12 cellular contexts compared by ENCODE assay signal in the genomic region with DNA sequence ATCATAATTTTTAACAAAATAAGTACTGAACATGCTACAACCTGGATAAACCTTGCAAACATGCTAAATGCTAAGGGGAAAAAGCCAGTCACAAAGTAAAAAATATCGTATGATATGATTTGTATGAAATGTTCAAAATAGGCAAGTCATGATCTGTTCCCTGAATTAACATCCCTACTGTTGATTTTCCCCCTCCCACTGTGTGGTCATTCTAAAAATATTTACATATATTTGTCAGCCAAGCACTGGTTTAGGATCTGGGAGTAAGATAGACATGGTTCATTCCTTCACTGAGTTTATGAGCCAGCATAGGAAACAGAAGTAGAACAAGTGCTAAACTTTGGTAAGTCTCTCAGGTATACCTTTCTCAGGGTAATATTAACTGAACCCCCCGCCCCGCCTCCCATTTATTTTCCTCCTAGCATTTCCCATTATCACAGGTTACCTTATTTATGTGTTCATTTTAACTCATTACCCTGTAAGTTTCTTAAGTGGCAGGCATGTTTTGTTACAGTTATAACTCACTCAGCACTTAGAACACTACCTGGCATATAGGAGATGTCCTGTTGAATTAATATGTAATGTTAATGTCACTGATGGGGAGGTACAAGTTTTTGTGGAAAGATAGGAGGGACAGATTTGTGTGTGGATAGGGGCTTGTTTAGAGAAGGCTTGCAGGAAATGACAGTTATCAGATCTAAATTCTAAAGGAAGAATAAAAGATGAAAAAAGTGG. TPM values are rescaled to one million over a fixed set of nuclear protein-coding genes. Genes with fewer than 3 reads are reported as not detected.
DNase-seq lines count a peak whose midpoint lies in the region; FAIRE-seq and TF ChIP-seq lines count a peak whose summit lies in the region.
"Had no signal": no experiment of that assay in that cellular context is flagged by ENCODE, and none has a peak within 500 bp of the region (broad histone marks: within the 10 kb centered on the region; RNA-seq: fewer than 3 reads in every experiment).

No MANE protein-coding gene starts in this region.

- H3K9ac ChIP-seq in parathyroid adenoma: no peak overlapping the region

- no TSS peak for BruUV-seq in Calu3 (replicated peaks; lab: Mats Ljungman, UMichigan)

- DNase-seq in activated T-cell treated with anti-CD3 and anti-CD28 coated beads, Interleukin-2, amount 50 U/mL, for 24 hours: no peak
- DNase-seq in activated T-cell treated with anti-CD3 and anti-CD28 coated beads, Interleukin-2, amount 50 U/mL, for 48 hours: no peak
- DNase-seq in RCC 7860 (ENCODE audit: low spot score): peak; percentile 31
- DNase-seq in dedifferentiated amniotic fluid mesenchymal stem cell (ENCODE audit: extremely low spot score): peak; percentile 41
- DNase-seq in adrenal gland: no peak
- DNase-seq in Calu3: no peak
- no peak for DNase-seq in activated naive CD4-positive, alpha-beta T cell (lab: John Stamatoyannopoulos, UW)
- DNase-seq: activated CD4-positive, alpha-beta T cell treated with anti-CD3 and anti-CD28 coated beads for 36 hours; effector memory CD8-positive, alpha-beta T cell; T-helper 17 cell had no signal

- H3K27me3 Mint-ChIP-seq in activated T-cell treated with anti-CD3 and anti-CD28 coated beads, Interleukin-2, amount 50 U/mL, for 24 hours: no peaks in the 10 kb centered on the region
- no peaks in the 10 kb centered on the region for H3K27me3 Mint-ChIP-seq in Calu3 (ENCODE audit: unreplicated experiment)
- H3K27me3 Mint-ChIP-seq: activated CD4-positive, alpha-beta T cell treated with anti-CD3 and anti-CD28 coated beads for 36 hours; activated T-helper 17 cell treated with anti-CD3 and anti-CD28 coated beads, Interleukin-2, amount 50 U/mL, for 72 hours; effector memory CD8-positive, alpha-beta T cell; T-helper 17 cell had no signal

- TF ChIP-seq CTCF in parathyroid adenoma (IDR thresholded peaks at IDR 0.05): no peak
- TF ChIP-seq CTCF in adrenal gland (IDR thresholded peaks at IDR 0.05): no peak
- no peak for TF ChIP-seq CTCF in Calu3 (IDR thresholded peaks at IDR 0.05; ENCODE audit: unreplicated experiment)

- no peak for FAIRE-seq in RCC 7860 (lab: Jason Lieb, UNC)

- H3K4me1 Mint-ChIP-seq in activated T-cell treated with anti-CD3 and anti-CD28 coated beads, Interleukin-2, amount 50 U/mL, for 24 hours (ENCODE audit: low read depth): no peaks in the 10 kb centered on the region
- H3K4me1 Mint-ChIP-seq in Calu3 (ENCODE audit: low read depth, unreplicated experiment): no peaks in the 10 kb centered on the region
- H3K4me1 Mint-ChIP-seq: activated CD4-positive, alpha-beta T cell treated with anti-CD3 and anti-CD28 coated beads for 36 hours; activated T-helper 17 cell treated with anti-CD3 and anti-CD28 coated beads, Interleukin-2, amount 50 U/mL, for 72 hours; T-helper 17 cell had no signal

- WGBS in adrenal gland, 4 donors: 90 to 94% (median 92%) methylated on average over 3 of the region's 3 CpGs

- peak overlapping the region; percentile 40 for H3K4me2 ChIP-seq in parathyroid adenoma (ENCODE audit: low read length)

- peak overlapping the region; percentile 2 for H3K27ac Mint-ChIP-seq in activated T-cell treated with anti-CD3 and anti-CD28 coated beads, Interleukin-2, amount 50 U/mL, for 24 hours
- no peak overlapping the region for H3K27ac Mint-ChIP-seq in Calu3 (ENCODE audit: unreplicated experiment)
- H3K27ac Mint-ChIP-seq: activated CD4-positive, alpha-beta T cell treated with anti-CD3 and anti-CD28 coated beads for 36 hours; activated T-helper 17 cell treated with anti-CD3 and anti-CD28 coated beads, Interleukin-2, amount 50 U/mL, for 72 hours; effector memory CD8-positive, alpha-beta T cell had no signal

- no peaks in the 10 kb centered on the region for H3K27me3 ChIP-seq in parathyroid adenoma (ENCODE audit: control insufficient read depth, insufficient read depth, low read length)
- no peaks in the 10 kb centered on the region for H3K27me3 ChIP-seq in adrenal gland

- no peaks in the 10 kb centered on the region for H3K9me3 Mint-ChIP-seq in activated T-cell treated with anti-CD3 and anti-CD28 coated beads, Interleukin-2, amount 50 U/mL, for 24 hours
- no peaks in the 10 kb centered on the region for H3K9me3 Mint-ChIP-seq in Calu3 (ENCODE audit: low read depth, unreplicated experiment)
- H3K9me3 Mint-ChIP-seq: activated T-helper 17 cell treated with anti-CD3 and anti-CD28 coated beads, Interleukin-2, amount 50 U/mL, for 72 hours; effector memory CD8-positive, alpha-beta T cell had no signal

- CTCF ChIA-PET in Calu3 (lab: Charles Lee): no interaction called here

- H3K27ac ChIP-seq in parathyroid adenoma: peak overlapping the region; percentile 16
- no peak overlapping the region for H3K27ac ChIP-seq in adrenal gland

- H3K4me1 ChIP-seq in parathyroid adenoma (no peaks in the 10 kb centered on the region), adrenal gland (replicated peaks in 1 of 2) (no peaks in the 10 kb centered on the region)

- no peak overlapping the region for H2AFZ ChIP-seq in parathyroid adenoma

- H3K9me3 ChIP-seq in parathyroid adenoma (ENCODE audit: control insufficient read depth, low read length): no peaks in the 10 kb centered on the region
- no peaks in the 10 kb centered on the region for H3K9me3 ChIP-seq in adrenal gland (replicated peaks in 1 of 3)

- H3K36me3 ChIP-seq in parathyroid adenoma (ENCODE audit: control insufficient read depth, insufficient read depth, low read length): no peaks in the 10 kb centered on the region
- peaks cover 0 to 63% of the 10 kb centered on the region in 2 donors for H3K36me3 ChIP-seq in adrenal gland (replicated peaks in 1 of 2)

- TF ChIP-seq POLR2A in adrenal gland (IDR thresholded peaks at IDR 0.05): no peak

- H3K36me3 Mint-ChIP-seq in activated T-cell treated with anti-CD3 and anti-CD28 coated beads, Interleukin-2, amount 50 U/mL, for 24 hours (ENCODE audit: low read depth): peaks cover 69% of the 10 kb centered on the region
- H3K36me3 Mint-ChIP-seq in Calu3 (ENCODE audit: insufficient read depth, unreplicated experiment): peaks cover 50% of the 10 kb centered on the region

- intact Hi-C loops in adrenal gland (cut with DNase I) (no loop called here), Calu3 (cut with micrococcal nuclease; ENCODE audit: unreplicated experiment) (no loop called here)

- H3K4me3 Mint-ChIP-seq in activated T-cell treated with anti-CD3 and anti-CD28 coated beads, Interleukin-2, amount 50 U/mL, for 24 hours: no peak overlapping the region
- no peak overlapping the region for H3K4me3 Mint-ChIP-seq in Calu3 (ENCODE audit: low read depth, unreplicated experiment)
- H3K4me3 Mint-ChIP-seq: activated CD4-positive, alpha-beta T cell treated with anti-CD3 and anti-CD28 coated beads for 36 hours; activated T-helper 17 cell treated with anti-CD3 and anti-CD28 coated beads, Interleukin-2, amount 50 U/mL, for 72 hours; effector memory CD8-positive, alpha-beta T cell; T-helper 17 cell had no signal

- H3K79me2 ChIP-seq in parathyroid adenoma: no peaks in the 10 kb centered on the region

- H3K4me3 ChIP-seq in parathyroid adenoma (ENCODE audit: low read depth, low read length): peak overlapping the region; percentile 38
- H3K4me3 ChIP-seq in adrenal gland: no peak overlapping the region

RNA-seq across cellular contexts. Expression of a gene that starts 12.3 kb away (rescaled TPM):
- 100 to 1,000 TPM; 118 to 251 (median 168) TPM for total RNA-seq in adrenal gland
- polyA plus RNA-seq in adrenal gland: 100 to 1,000 TPM; 174 to 256 (median 245) TPM
- total RNA-seq in Calu3 (2022): 410 and 460 TPM in 2 replicates

RNA-seq across cellular contexts. Expression of a gene that starts 12.4 kb away (rescaled TPM):
- total RNA-seq in adrenal gland: 10 to 100 TPM; 64.5 to 95.8 (median 71.3) TPM
- 10 to 100 TPM; 38.5 to 43.2 (median 41.5) TPM for polyA plus RNA-seq in adrenal gland
- total RNA-seq in Calu3 (2022): 47.5 and 48.8 TPM in 2 replicates

RNA-seq across cellular contexts. Expression of a gene that starts 24.8 kb away (rescaled TPM):
- total RNA-seq in adrenal gland: 10 to 100 TPM; 28.8 to 46.1 (median 40.8) TPM
- 10 to 100 TPM; 13.8 to 37.6 (median 17.0) TPM for polyA plus RNA-seq in adrenal gland
- total RNA-seq in Calu3 (2022): 38.7 and 42.5 TPM in 2 replicates

Comparison
In these comparisons a context has a peak if more than half of its experiments do, and no peak if none do; other contexts are left out.
1. DNase-seq: peak in RCC 7860 (single experiment) and dedifferentiated amniotic fluid mesenchymal stem cell (single experiment); none in activated T-cell treated with anti-CD3 and anti-CD28 coated beads, Interleukin-2, amount 50 U/mL, for 24 hours (single experiment), activated T-cell treated with anti-CD3 and anti-CD28 coated beads, Interleukin-2, amount 50 U/mL, for 48 hours (0 of 2), adrenal gland (0 of 7), Calu3 (single experiment) and activated naive CD4-positive, alpha-beta T cell (0 of 4).